Comparison of ENCODE assay signal across 13 cellular contexts in genomic region chr15:58447244-58448010, GRCh38. TPM values are rescaled to one million over a fixed set of nuclear protein-coding genes. Genes with fewer than 3 reads are reported as not detected.
DNase-seq lines count a peak whose midpoint lies in the region; ATAC-seq, FAIRE-seq and TF ChIP-seq lines count a peak whose summit lies in the region.
"Had no signal": no experiment of that assay in that cellular context is flagged by ENCODE, and none has a peak within 500 bp of the region (broad histone marks: within the 10 kb centered on the region; RNA-seq: fewer than 3 reads in every experiment).

No MANE protein-coding gene starts in this region.

- peaks cover 12% of the 10 kb centered on the region for H3K4me1 ChIP-seq in ACC112 (ENCODE audit: control insufficient read depth, insufficient read depth, low read length, unreplicated experiment)

- H3K4me3 ChIP-seq in ACC112 (ENCODE audit: low read depth, low read length), result no peak overlapping the region

- CTCF ChIA-PET in activated CD8-positive, alpha-beta T cell treated with anti-CD3 and anti-CD28 coated beads, Interleukin-2, amount 10 ng/mL, durations not matched to agents 7 days and 5 days (lab: Charles Lee), result interaction anchor here (0.6 kb wide), 1 partner anchor 70 kb away, joined by 3 read pairs; no protein-coding TSS in a partner anchor

- no peak for ATAC-seq in activated CD8-positive, alpha-beta T cell treated with anti-CD3 and anti-CD28 coated beads, Interleukin-2, amount 10 ng/mL, durations not matched to agents 7 days and 5 days
- no peak for ATAC-seq in GM19351 (IDR thresholded peaks at IDR 0.05; ENCODE audit: unreplicated experiment)
- ATAC-seq: effector memory CD8-positive, alpha-beta T cell had no signal

- peaks cover 2% of the 10 kb centered on the region for H3K36me3 Mint-ChIP-seq in activated CD8-positive, alpha-beta T cell treated with anti-CD3 and anti-CD28 coated beads, Interleukin-2, amount 10 ng/mL, durations not matched to agents 7 days and 5 days (ENCODE audit: low read depth)
- no peaks in the 10 kb centered on the region for H3K36me3 Mint-ChIP-seq in mesothelial cell of epicardium

- FAIRE-seq in GM12891 (lab: Jason Lieb, UNC), result peak; percentile 38

- peak overlapping the region; percentile 31 for H3K27ac Mint-ChIP-seq in activated CD8-positive, alpha-beta T cell treated with anti-CD3 and anti-CD28 coated beads, Interleukin-2, amount 10 ng/mL, durations not matched to agents 7 days and 5 days
- no peak overlapping the region for H3K27ac Mint-ChIP-seq in mesothelial cell of epicardium
- H3K27ac Mint-ChIP-seq: activated B cell treated with CpG ODN at 0.5 μM for 24 hours; effector memory CD8-positive, alpha-beta T cell had no signal

- H2AFZ ChIP-seq in ACC112 (ENCODE audit: low read length, unreplicated experiment), result no peak overlapping the region

- H3K4me1 Mint-ChIP-seq in activated CD8-positive, alpha-beta T cell treated with anti-CD3 and anti-CD28 coated beads, Interleukin-2, amount 10 ng/mL, durations not matched to agents 7 days and 5 days (ENCODE audit: low read depth), result peaks cover 19% of the 10 kb centered on the region
- peaks cover 7% of the 10 kb centered on the region for H3K4me1 Mint-ChIP-seq in mesothelial cell of epicardium
- H3K4me1 Mint-ChIP-seq: activated B cell treated with CpG ODN at 0.5 μM for 24 hours had no signal

- H3K9me3 Mint-ChIP-seq in activated CD8-positive, alpha-beta T cell treated with anti-CD3 and anti-CD28 coated beads, Interleukin-2, amount 10 ng/mL, durations not matched to agents 7 days and 5 days (ENCODE audit: insufficient read depth), result no peaks in the 10 kb centered on the region
- no peaks in the 10 kb centered on the region for H3K9me3 Mint-ChIP-seq in mesothelial cell of epicardium
- H3K9me3 Mint-ChIP-seq: activated B cell treated with CpG ODN at 0.5 μM for 24 hours; effector memory CD8-positive, alpha-beta T cell had no signal

- no peaks in the 10 kb centered on the region for H3K27me3 ChIP-seq in ACC112 (ENCODE audit: insufficient read depth, low read length)

- DNase-seq in GM12891 (ENCODE audit: insufficient read length, low spot score), result no peak
- no peak for DNase-seq in activated CD8-positive, alpha-beta T cell treated with anti-CD3 and anti-CD28 coated beads, Interleukin-2, amount 10 ng/mL, durations not matched to agents 7 days and 5 days
- DNase-seq in iris pigment epithelial cell (ENCODE audit: low read depth), result peak; percentile 81
- DNase-seq in mesothelial cell of epicardium (ENCODE audit: low spot score in 2 of 2, unreplicated experiment in 2 of 2), result no peak
- no peak for DNase-seq in superior temporal gyrus (ENCODE audit: extremely low spot score)
- DNase-seq in T-helper 9 cell, result no peak
- DNase-seq: activated B cell treated with CpG ODN at 0.5 μM for 24 hours; effector memory CD8-positive, alpha-beta T cell; NCI-H2171; stimulated activated CD4-positive, alpha-beta T cell treated with anti-CD3 and anti-CD28 coated beads, Interleukin-2, amount 100 ng/mL, for 48 hours had no signal

- no peaks in the 10 kb centered on the region for H3K36me3 ChIP-seq in ACC112 (ENCODE audit: insufficient read depth, low read length)

- POLR2A ChIA-PET in activated CD8-positive, alpha-beta T cell treated with anti-CD3 and anti-CD28 coated beads, Interleukin-2, amount 10 ng/mL, durations not matched to agents 7 days and 5 days (lab: Charles Lee), result interaction anchor here (0.6 to 0.7 kb wide), 2 partner anchors 33 to 170 kb away, joined by 3 read pairs; no protein-coding TSS in a partner anchor

- no peaks in the 10 kb centered on the region for H3K79me2 ChIP-seq in ACC112 (ENCODE audit: control insufficient read depth, insufficient read depth, low read length, unreplicated experiment)

- H3K4me3 Mint-ChIP-seq in activated CD8-positive, alpha-beta T cell treated with anti-CD3 and anti-CD28 coated beads, Interleukin-2, amount 10 ng/mL, durations not matched to agents 7 days and 5 days, result no peak overlapping the region
- H3K4me3 Mint-ChIP-seq in mesothelial cell of epicardium, result no peak overlapping the region
- H3K4me3 Mint-ChIP-seq: activated B cell treated with CpG ODN at 0.5 μM for 24 hours; effector memory CD8-positive, alpha-beta T cell had no signal

- H3K27me3 Mint-ChIP-seq in activated CD8-positive, alpha-beta T cell treated with anti-CD3 and anti-CD28 coated beads, Interleukin-2, amount 10 ng/mL, durations not matched to agents 7 days and 5 days (ENCODE audit: low read depth), result no peaks in the 10 kb centered on the region
- no peaks in the 10 kb centered on the region for H3K27me3 Mint-ChIP-seq in mesothelial cell of epicardium (ENCODE audit: low read depth)
- H3K27me3 Mint-ChIP-seq: activated B cell treated with CpG ODN at 0.5 μM for 24 hours; effector memory CD8-positive, alpha-beta T cell had no signal

- TF ChIP-seq CTCF in mesothelial cell of epicardium (IDR thresholded peaks at IDR 0.05; ENCODE audit: unreplicated experiment), result no peak

- TF ChIP-seq POLR2A in GM12891 (IDR thresholded peaks at IDR 0.05; ENCODE audit: low read depth, low read length), result no peak

- peak overlapping the region; percentile 48 for H3K27ac ChIP-seq in ACC112 (ENCODE audit: low read depth, low read length)

TF ChIP-seq in GM12891, 5 proteins besides CTCF, POLR2A, EP300 and RAD21:
- TF ChIP-seq POU2F2 (IDR thresholded peaks at IDR 0.05; ENCODE audit: low read depth, low read length) (no peak), POLR2AphosphoS5 (IDR thresholded peaks at IDR 0.05; ENCODE audit: low read depth, low read length) (no peak), SPI1 (IDR thresholded peaks at IDR 0.05; ENCODE audit: low read depth, low read length) (no peak), TAF1 (IDR thresholded peaks at IDR 0.05; ENCODE audit: low read depth, low read length) (no peak)

RNA-seq across cellular contexts. Expression of gene LIPC, which starts 15.6 kb away (rescaled TPM):
- polyA plus RNA-seq in GM12891 (2012; ENCODE audit: low read depth, missing spikeins), result 0.12 TPM
- total RNA-seq in activated CD8-positive, alpha-beta T cell treated with anti-CD3 and anti-CD28 coated beads, Interleukin-2, amount 10 ng/mL, durations not matched to agents 7 days and 5 days, result 1 to 10 TPM; 4.1 to 4.4 TPM
- total RNA-seq in mesothelial cell of epicardium, result not detected in 3 replicates
- total RNA-seq: activated B cell treated with CpG ODN at 0.5 μM for 24 hours, mesenteric fat pad had no signal
